In the genomic region with DNA sequence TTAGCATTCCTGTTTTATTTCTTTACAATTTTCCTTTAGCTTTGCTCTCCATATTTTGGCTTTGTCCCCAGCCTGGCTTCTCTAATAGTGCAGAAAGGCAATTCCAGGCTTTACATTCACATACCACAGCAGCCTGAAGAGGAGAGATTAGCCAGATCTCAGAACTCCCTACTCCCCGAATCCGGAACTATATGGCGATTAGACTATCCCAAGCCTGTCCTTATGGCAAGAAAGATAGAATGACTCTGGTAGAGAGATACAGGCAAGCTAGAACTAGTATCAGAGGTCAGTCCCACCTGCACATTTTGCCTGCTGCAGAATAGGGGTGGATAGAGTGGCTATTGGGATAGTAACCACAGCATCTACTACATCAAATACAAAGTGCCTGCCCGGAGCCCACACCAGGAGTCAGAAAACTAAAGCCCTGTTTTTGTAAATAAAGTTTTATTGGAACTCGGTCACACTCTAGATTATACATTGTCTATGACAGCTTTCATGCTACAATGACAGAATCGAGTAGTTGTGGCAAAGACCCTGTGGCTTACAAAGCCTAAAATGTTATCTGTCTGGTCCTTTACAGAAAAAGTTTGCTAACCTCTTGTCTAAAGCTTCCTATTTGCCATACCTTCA, we compare ENCODE assay signal across 35 cellular contexts. TPM values are rescaled to one million over a fixed set of nuclear protein-coding genes. Genes with fewer than 3 reads are reported as not detected.
"Had no signal": no experiment of that assay in that cellular context is flagged by ENCODE, and none has a peak within 500 bp of the region (broad histone marks: within the 10 kb centered on the region; RNA-seq: fewer than 3 reads in every experiment).

No MANE protein-coding gene starts in this region.

- H3K27me3 ChIP-seq: adrenal gland, body of pancreas, esophagus muscularis mucosa, foreskin keratinocyte, gastrocnemius medialis, heart right ventricle, hepatocyte had no signal

- FAIRE-seq: colon had no signal

- H2AFZ ChIP-seq: hepatocyte had no signal

- H3K4me1 ChIP-seq: adrenal gland, body of pancreas, esophagus muscularis mucosa, foreskin keratinocyte, gastrocnemius medialis, heart right ventricle had no signal

- H3K27ac Mint-ChIP-seq: activated B cell treated with CpG ODN at 0.5 μM for 24 hours; activated CD8-positive, alpha-beta T cell treated with anti-CD3 and anti-CD28 coated beads for 36 hours; activated naive CD4-positive, alpha-beta T cell treated with anti-CD3 and anti-CD28 coated beads for 36 hours; activated naive CD4-positive, alpha-beta T cell treated with anti-CD3 and anti-CD28 coated beads, Interleukin-2, amount 50 U/mL, for 24 hours; activated naive CD8-positive, alpha-beta T cell treated with anti-CD3 and anti-CD28 coated beads, Interleukin-2, amount 50 U/mL, for 24 hours; activated T-helper 2 cell treated with anti-CD3 and anti-CD28 coated beads, Interferon-gamma antibody, Interleukin-2, Interleukin-4, amounts not matched to agents 10 μg/mL and 5 μg/mL and 100 μg/mL, durations not matched to agents 14 hours and 24 hours and 36 hours; T-helper 1 cell treated with Interleukin-12 subunit alpha and Interleukin-12 subunit beta and Interleukin-4 antibody, amounts not matched to agents 30 μg/mL and 1 μg/mL, for 36 hours had no signal

- H3K4me1 Mint-ChIP-seq: activated B cell treated with CpG ODN at 0.5 μM for 24 hours; activated naive CD4-positive, alpha-beta T cell treated with anti-CD3 and anti-CD28 coated beads, Interleukin-2, amount 50 U/mL, for 24 hours; activated naive CD8-positive, alpha-beta T cell treated with anti-CD3 and anti-CD28 coated beads for 36 hours; activated naive CD8-positive, alpha-beta T cell treated with anti-CD3 and anti-CD28 coated beads, Interleukin-2, amount 50 U/mL, for 24 hours had no signal

- H3K4me2 ChIP-seq: hepatocyte had no signal

- H3K4me3 ChIP-seq: adrenal gland, body of pancreas, esophagus muscularis mucosa, gastrocnemius medialis, heart right ventricle, hepatocyte had no signal

- ATAC-seq: activated CD4-positive, CD25-positive, alpha-beta regulatory T cell treated with anti-CD3 and anti-CD28 coated beads, Interleukin-2, amount 50 U/mL, for 24 hours; activated CD8-positive, alpha-beta T cell treated with anti-CD3 and anti-CD28 coated beads for 36 hours; activated naive CD8-positive, alpha-beta T cell treated with anti-CD3 and anti-CD28 coated beads, Interleukin-2, amount 50 U/mL, for 24 hours; activated T-cell treated with anti-CD3 and anti-CD28 coated beads, Interleukin-2, amount 50 U/mL, for 4 hours; body of pancreas; effector memory CD8-positive, alpha-beta T cell; foreskin keratinocyte; gastrocnemius medialis; heart right ventricle had no signal

- H3K27me3 Mint-ChIP-seq: activated B cell treated with CpG ODN at 0.5 μM for 24 hours; activated CD8-positive, alpha-beta T cell treated with anti-CD3 and anti-CD28 coated beads for 36 hours; activated naive CD4-positive, alpha-beta T cell treated with anti-CD3 and anti-CD28 coated beads, Interleukin-2, amount 50 U/mL, for 24 hours; activated naive CD8-positive, alpha-beta T cell treated with anti-CD3 and anti-CD28 coated beads for 36 hours; activated naive CD8-positive, alpha-beta T cell treated with anti-CD3 and anti-CD28 coated beads, Interleukin-2, amount 50 U/mL, for 24 hours; effector memory CD8-positive, alpha-beta T cell had no signal

- H3K27ac ChIP-seq: adrenal gland, body of pancreas, esophagus muscularis mucosa, foreskin keratinocyte, gastrocnemius medialis, heart right ventricle, hepatocyte, WERI-Rb-1 had no signal

- H3K79me2 ChIP-seq: hepatocyte had no signal

- DNase-seq: activated B cell treated with CpG ODN at 0.5 μM for 24 hours; activated CD4-positive, alpha-beta T cell treated with anti-CD3 and anti-CD28 coated beads for 48 hours; activated CD4-positive, alpha-beta T cell treated with anti-CD3 and anti-CD28 coated beads, Interleukin-2, amount 50 U/mL, for 1 hour; activated CD4-positive, alpha-beta T cell treated with anti-CD3 and anti-CD28 coated beads, Interleukin-2, amount 50 U/mL, for 48 hours; activated CD8-positive, alpha-beta memory T cell treated with anti-CD3 and anti-CD28 coated beads for 24 hours; activated CD8-positive, alpha-beta T cell treated with anti-CD3 and anti-CD28 coated beads for 36 hours; activated effector memory CD4-positive, alpha-beta T cell treated with anti-CD3 and anti-CD28 coated beads, Interleukin-2, amount 50 U/mL, for 16 hours; activated naive CD4-positive, alpha-beta T cell treated with anti-CD3 and anti-CD28 coated beads for 36 hours; activated naive CD8-positive, alpha-beta T cell treated with anti-CD3 and anti-CD28 coated beads for 36 hours; activated naive CD8-positive, alpha-beta T cell treated with anti-CD3 and anti-CD28 coated beads, Interleukin-2, amount 50 U/mL, for 24 hours; activated T-cell treated with anti-CD3 and anti-CD28 coated beads, Interleukin-2, amount 50 U/mL, for 4 hours; adrenal gland; amygdala; aorta; body of pancreas; caudate nucleus; cortex of kidney; dermis blood vessel endothelial cell; effector CD4-positive, alpha-beta T cell; effector memory CD8-positive, alpha-beta T cell; foreskin keratinocyte; gastrocnemius medialis; glutamatergic neuron; heart right ventricle; T1000; WERI-Rb-1 had no signal

- H3K4me3 Mint-ChIP-seq: activated B cell treated with CpG ODN at 0.5 μM for 24 hours; activated CD8-positive, alpha-beta T cell treated with anti-CD3 and anti-CD28 coated beads for 36 hours; activated naive CD4-positive, alpha-beta T cell treated with anti-CD3 and anti-CD28 coated beads for 36 hours; activated naive CD4-positive, alpha-beta T cell treated with anti-CD3 and anti-CD28 coated beads, Interleukin-2, amount 50 U/mL, for 24 hours; activated naive CD8-positive, alpha-beta T cell treated with anti-CD3 and anti-CD28 coated beads for 36 hours; activated naive CD8-positive, alpha-beta T cell treated with anti-CD3 and anti-CD28 coated beads, Interleukin-2, amount 50 U/mL, for 24 hours; activated T-cell treated with anti-CD3 and anti-CD28 coated beads, Interleukin-2, amount 50 U/mL, for 4 hours; effector memory CD8-positive, alpha-beta T cell; T-helper 1 cell treated with Interleukin-12 subunit alpha and Interleukin-12 subunit beta and Interleukin-4 antibody, amounts not matched to agents 30 μg/mL and 1 μg/mL, for 36 hours had no signal

- H3K9me3 Mint-ChIP-seq: activated B cell treated with CpG ODN at 0.5 μM for 24 hours; activated CD8-positive, alpha-beta T cell treated with anti-CD3 and anti-CD28 coated beads for 36 hours; activated naive CD4-positive, alpha-beta T cell treated with anti-CD3 and anti-CD28 coated beads for 36 hours; activated naive CD4-positive, alpha-beta T cell treated with anti-CD3 and anti-CD28 coated beads, Interleukin-2, amount 50 U/mL, for 24 hours; activated naive CD8-positive, alpha-beta T cell treated with anti-CD3 and anti-CD28 coated beads for 36 hours; activated naive CD8-positive, alpha-beta T cell treated with anti-CD3 and anti-CD28 coated beads, Interleukin-2, amount 50 U/mL, for 24 hours; activated T-cell treated with anti-CD3 and anti-CD28 coated beads, Interleukin-2, amount 50 U/mL, for 4 hours; activated T-helper 2 cell treated with anti-CD3 and anti-CD28 coated beads, Interferon-gamma antibody, Interleukin-2, Interleukin-4, amounts not matched to agents 10 μg/mL and 5 μg/mL and 100 μg/mL, durations not matched to agents 14 hours and 24 hours and 36 hours; effector memory CD8-positive, alpha-beta T cell; T-helper 1 cell treated with Interleukin-12 subunit alpha and Interleukin-12 subunit beta and Interleukin-4 antibody, amounts not matched to agents 30 μg/mL and 1 μg/mL, for 36 hours had no signal

- H3K9me3 ChIP-seq: adrenal gland, body of pancreas, esophagus muscularis mucosa, gastrocnemius medialis, heart right ventricle had no signal

RNA-seq across cellular contexts. Expression of gene ADIG, which starts 17.1 kb away (rescaled TPM):
- total RNA-seq: activated B cell treated with CpG ODN at 0.5 μM for 24 hours; activated CD8-positive, alpha-beta T cell treated with anti-CD3 and anti-CD28 coated beads for 36 hours; activated naive CD4-positive, alpha-beta T cell treated with anti-CD3 and anti-CD28 coated beads for 36 hours; activated naive CD8-positive, alpha-beta T cell treated with anti-CD3 and anti-CD28 coated beads for 36 hours; activated T-cell treated with anti-CD3 and anti-CD28 coated beads, Interleukin-2, amount 50 U/mL, for 4 hours; activated T-helper 2 cell treated with anti-CD3 and anti-CD28 coated beads, Interferon-gamma antibody, Interleukin-2, Interleukin-4, amounts not matched to agents 10 μg/mL and 5 μg/mL and 100 μg/mL, durations not matched to agents 14 hours and 24 hours and 36 hours; adrenal gland; aorta; body of pancreas; chondrocyte; dermis blood vessel endothelial cell; esophagus muscularis mucosa; foreskin keratinocyte; gastrocnemius medialis; hepatocyte; T-helper 2 cell treated with Interferon-gamma antibody and Interleukin-4, amounts not matched to agents 100 ng/mL and 5 ng/mL, for 36 hours had no signal
- polyA plus RNA-seq: adrenal gland, aorta, foreskin keratinocyte, heart right ventricle, hepatocyte had no signal

RNA-seq across cellular contexts. Expression of gene ARHGAP40, which starts 37.7 kb away (rescaled TPM):
- total RNA-seq: activated B cell treated with CpG ODN at 0.5 μM for 24 hours; activated CD8-positive, alpha-beta T cell treated with anti-CD3 and anti-CD28 coated beads for 36 hours; activated naive CD4-positive, alpha-beta T cell treated with anti-CD3 and anti-CD28 coated beads for 36 hours; activated T-cell treated with anti-CD3 and anti-CD28 coated beads, Interleukin-2, amount 50 U/mL, for 4 hours; activated T-helper 2 cell treated with anti-CD3 and anti-CD28 coated beads, Interferon-gamma antibody, Interleukin-2, Interleukin-4, amounts not matched to agents 10 μg/mL and 5 μg/mL and 100 μg/mL, durations not matched to agents 14 hours and 24 hours and 36 hours; adrenal gland; aorta; body of pancreas; chondrocyte; dermis blood vessel endothelial cell; gastrocnemius medialis; heart right ventricle; T-helper 2 cell treated with Interferon-gamma antibody and Interleukin-4, amounts not matched to agents 100 ng/mL and 5 ng/mL, for 36 hours had no signal
- polyA plus RNA-seq: aorta, heart right ventricle had no signal
